ENCODE assay signal across 1 cellular context in the genomic region with DNA sequence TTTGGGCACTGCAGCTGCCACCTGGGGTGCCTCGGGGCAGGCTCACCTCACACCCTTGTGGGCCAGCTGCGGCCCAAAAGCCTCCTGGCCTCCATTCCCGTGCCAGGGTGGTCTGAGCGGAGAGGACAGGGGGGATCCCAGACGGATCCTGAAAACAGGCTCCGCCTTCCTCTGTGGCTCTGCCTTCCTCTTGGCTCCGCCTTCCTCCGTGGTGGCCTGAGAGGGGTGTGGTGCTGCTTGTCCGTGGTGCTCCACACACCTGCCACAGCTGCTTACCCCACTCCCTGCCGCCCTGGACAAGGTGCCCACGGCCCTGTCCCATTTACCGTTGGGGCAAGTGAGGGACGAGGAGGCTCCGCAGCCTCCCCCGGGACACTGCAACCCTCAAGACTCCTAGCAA.
TF ChIP-seq lines count a peak whose summit lies in the region.

No MANE protein-coding gene starts in this region.

TF ChIP-seq in K562, 482 proteins besides CTCF, POLR2A, EP300 and RAD21 (continued from another document):
- TF ChIP-seq, protein P1, sequence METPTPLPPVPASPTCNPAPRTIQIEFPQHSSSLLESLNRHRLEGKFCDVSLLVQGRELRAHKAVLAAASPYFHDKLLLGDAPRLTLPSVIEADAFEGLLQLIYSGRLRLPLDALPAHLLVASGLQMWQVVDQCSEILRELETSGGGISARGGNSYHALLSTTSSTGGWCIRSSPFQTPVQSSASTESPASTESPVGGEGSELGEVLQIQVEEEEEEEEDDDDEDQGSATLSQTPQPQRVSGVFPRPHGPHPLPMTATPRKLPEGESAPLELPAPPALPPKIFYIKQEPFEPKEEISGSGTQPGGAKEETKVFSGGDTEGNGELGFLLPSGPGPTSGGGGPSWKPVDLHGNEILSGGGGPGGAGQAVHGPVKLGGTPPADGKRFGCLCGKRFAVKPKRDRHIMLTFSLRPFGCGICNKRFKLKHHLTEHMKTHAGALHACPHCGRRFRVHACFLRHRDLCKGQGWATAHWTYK (CRISPR knock-in tag; IDR thresholded peaks at IDR 0.05) = 0 out of 2 replicates have a peak, but pooled peaks have one; percentile 23
- TF ChIP-seq BCOR (IDR thresholded peaks at IDR 0.05) (0 out of 2 replicates have a peak, but pooled peaks have one; percentile 27), EHMT2 (IDR thresholded peaks at IDR 0.05) (no peak), MBD2 (IDR thresholded peaks at IDR 0.05; ENCODE audit: borderline replicate concordance, low read depth) (no peak), TEAD2 (tag; IDR thresholded peaks at IDR 0.05) (no peak), JUND (IDR thresholded peaks at IDR 0.05; ENCODE audit: borderline replicate concordance, low read depth, low read length) (no peak), JUND (tag; IDR thresholded peaks at IDR 0.05; ENCODE audit: borderline replicate concordance, low read depth, low read length) (no peak), NFIC (IDR thresholded peaks at IDR 0.05) (no peak)
